ENCODE assay signal across 8 cellular contexts in genomic region chr22:46122511-46122971, GRCh38. TPM values are rescaled to one million over a fixed set of nuclear protein-coding genes. Genes with fewer than 3 reads are reported as not detected.
A peak's percentile ranks its signal among the peaks of the same experiment; 100 is the strongest.
DNase-seq lines count a peak whose midpoint lies in the region; ATAC-seq and TF ChIP-seq lines count a peak whose summit lies in the region.

No MANE protein-coding gene starts in this region.

- no peaks in the 10 kb centered on the region for H3K4me1 ChIP-seq in GM23338 (ENCODE audit: insufficient read depth)

- peak; percentile 82 to 91 for TF ChIP-seq CTCF in GM23338 (conservative IDR thresholded peaks at IDR 0.05; ENCODE audit: low read depth in 2 of 2)

- H3K4me1 Mint-ChIP-seq in GM23338: no peaks in the 10 kb centered on the region

- H3K9me3 Mint-ChIP-seq in GM23338: no peaks in the 10 kb centered on the region

- peak; percentile 82 for ATAC-seq in GM23338
- no peak for ATAC-seq in GM21576 (IDR thresholded peaks at IDR 0.05; ENCODE audit: unreplicated experiment)

- H3K79me2 ChIP-seq in GM23338 (replicated peaks; ENCODE audit: insufficient read depth): no peaks in the 10 kb centered on the region

- DNase-seq in AG08395 (ENCODE audit: low spot score) (peak; percentile 81), GM23338 (ENCODE audit: low spot score) (peak; percentile 73), SHP77 treated with DMSO at 0.1 percent for 48 hours (lab: John Stamatoyannopoulos, UW) (peak; percentile 12), germinal center (ENCODE audit: low spot score) (peak; percentile 81), posterior vena cava (ENCODE audit: low spot score) (peak; percentile 93), ureter (ENCODE audit: low spot score) (peak; percentile 81)
- DNase-seq in activated gamma-delta T cell treated with anti-CD3 and anti-CD28 coated beads, Interleukin-2, amount 50 U/mL, for 16 hours (ENCODE audit: low read depth): peak; percentile 30

- H2AFZ ChIP-seq in GM23338: peak overlapping the region; percentile 56; the same call in 1 of the 2 replicates

- peaks cover 9% of the 10 kb centered on the region for H3K27me3 Mint-ChIP-seq in GM23338 (ENCODE audit: insufficient read depth, low read depth, poor library complexity)

- H3K27ac Mint-ChIP-seq in GM23338: no peak overlapping the region

- H3K4me3 ChIP-seq in GM23338: no peak overlapping the region

- intact Hi-C loops in posterior vena cava (cut with DNase I): loop anchor here (5.0 to 10.0 kb wide), 2 partner anchors 190 to 422 kb away; no protein-coding TSS in a partner anchor

- H3K4me2 ChIP-seq in GM23338: no peak overlapping the region

- H3K27ac ChIP-seq in GM23338 (ENCODE audit: low read depth): no peak overlapping the region

- H4K20me1 ChIP-seq in GM23338 (replicated peaks; ENCODE audit: insufficient read depth): no peaks in the 10 kb centered on the region

- H3K4me3 Mint-ChIP-seq in GM23338: no peak overlapping the region

- H3F3A ChIP-seq in GM23338 (replicated peaks; ENCODE audit: low read depth): no peaks in the 10 kb centered on the region

- no peaks in the 10 kb centered on the region for H3K9me2 ChIP-seq in GM23338 (ENCODE audit: insufficient read depth)

- H3K36me3 ChIP-seq in GM23338 (ENCODE audit: insufficient read depth): no peaks in the 10 kb centered on the region

- no peaks in the 10 kb centered on the region for H3K27me3 ChIP-seq in GM23338 (ENCODE audit: insufficient read depth)

- no peaks in the 10 kb centered on the region for H3K36me3 Mint-ChIP-seq in GM23338 (ENCODE audit: low read depth)

TF ChIP-seq in GM23338, 12 proteins besides CTCF, POLR2A, EP300 and RAD21:
- TF ChIP-seq ZNF331 (CRISPR knock-in tag; IDR thresholded peaks at IDR 0.05; ENCODE audit: low read depth): no peak
- TF ChIP-seq JUNB (IDR thresholded peaks at IDR 0.05; ENCODE audit: unreplicated experiment): no peak
- TF ChIP-seq STAT1 (IDR thresholded peaks at IDR 0.05; ENCODE audit: unreplicated experiment): no peak
- TF ChIP-seq NANOG (IDR thresholded peaks at IDR 0.05; ENCODE audit: borderline replicate concordance): no peak
- TF ChIP-seq, protein P1, sequence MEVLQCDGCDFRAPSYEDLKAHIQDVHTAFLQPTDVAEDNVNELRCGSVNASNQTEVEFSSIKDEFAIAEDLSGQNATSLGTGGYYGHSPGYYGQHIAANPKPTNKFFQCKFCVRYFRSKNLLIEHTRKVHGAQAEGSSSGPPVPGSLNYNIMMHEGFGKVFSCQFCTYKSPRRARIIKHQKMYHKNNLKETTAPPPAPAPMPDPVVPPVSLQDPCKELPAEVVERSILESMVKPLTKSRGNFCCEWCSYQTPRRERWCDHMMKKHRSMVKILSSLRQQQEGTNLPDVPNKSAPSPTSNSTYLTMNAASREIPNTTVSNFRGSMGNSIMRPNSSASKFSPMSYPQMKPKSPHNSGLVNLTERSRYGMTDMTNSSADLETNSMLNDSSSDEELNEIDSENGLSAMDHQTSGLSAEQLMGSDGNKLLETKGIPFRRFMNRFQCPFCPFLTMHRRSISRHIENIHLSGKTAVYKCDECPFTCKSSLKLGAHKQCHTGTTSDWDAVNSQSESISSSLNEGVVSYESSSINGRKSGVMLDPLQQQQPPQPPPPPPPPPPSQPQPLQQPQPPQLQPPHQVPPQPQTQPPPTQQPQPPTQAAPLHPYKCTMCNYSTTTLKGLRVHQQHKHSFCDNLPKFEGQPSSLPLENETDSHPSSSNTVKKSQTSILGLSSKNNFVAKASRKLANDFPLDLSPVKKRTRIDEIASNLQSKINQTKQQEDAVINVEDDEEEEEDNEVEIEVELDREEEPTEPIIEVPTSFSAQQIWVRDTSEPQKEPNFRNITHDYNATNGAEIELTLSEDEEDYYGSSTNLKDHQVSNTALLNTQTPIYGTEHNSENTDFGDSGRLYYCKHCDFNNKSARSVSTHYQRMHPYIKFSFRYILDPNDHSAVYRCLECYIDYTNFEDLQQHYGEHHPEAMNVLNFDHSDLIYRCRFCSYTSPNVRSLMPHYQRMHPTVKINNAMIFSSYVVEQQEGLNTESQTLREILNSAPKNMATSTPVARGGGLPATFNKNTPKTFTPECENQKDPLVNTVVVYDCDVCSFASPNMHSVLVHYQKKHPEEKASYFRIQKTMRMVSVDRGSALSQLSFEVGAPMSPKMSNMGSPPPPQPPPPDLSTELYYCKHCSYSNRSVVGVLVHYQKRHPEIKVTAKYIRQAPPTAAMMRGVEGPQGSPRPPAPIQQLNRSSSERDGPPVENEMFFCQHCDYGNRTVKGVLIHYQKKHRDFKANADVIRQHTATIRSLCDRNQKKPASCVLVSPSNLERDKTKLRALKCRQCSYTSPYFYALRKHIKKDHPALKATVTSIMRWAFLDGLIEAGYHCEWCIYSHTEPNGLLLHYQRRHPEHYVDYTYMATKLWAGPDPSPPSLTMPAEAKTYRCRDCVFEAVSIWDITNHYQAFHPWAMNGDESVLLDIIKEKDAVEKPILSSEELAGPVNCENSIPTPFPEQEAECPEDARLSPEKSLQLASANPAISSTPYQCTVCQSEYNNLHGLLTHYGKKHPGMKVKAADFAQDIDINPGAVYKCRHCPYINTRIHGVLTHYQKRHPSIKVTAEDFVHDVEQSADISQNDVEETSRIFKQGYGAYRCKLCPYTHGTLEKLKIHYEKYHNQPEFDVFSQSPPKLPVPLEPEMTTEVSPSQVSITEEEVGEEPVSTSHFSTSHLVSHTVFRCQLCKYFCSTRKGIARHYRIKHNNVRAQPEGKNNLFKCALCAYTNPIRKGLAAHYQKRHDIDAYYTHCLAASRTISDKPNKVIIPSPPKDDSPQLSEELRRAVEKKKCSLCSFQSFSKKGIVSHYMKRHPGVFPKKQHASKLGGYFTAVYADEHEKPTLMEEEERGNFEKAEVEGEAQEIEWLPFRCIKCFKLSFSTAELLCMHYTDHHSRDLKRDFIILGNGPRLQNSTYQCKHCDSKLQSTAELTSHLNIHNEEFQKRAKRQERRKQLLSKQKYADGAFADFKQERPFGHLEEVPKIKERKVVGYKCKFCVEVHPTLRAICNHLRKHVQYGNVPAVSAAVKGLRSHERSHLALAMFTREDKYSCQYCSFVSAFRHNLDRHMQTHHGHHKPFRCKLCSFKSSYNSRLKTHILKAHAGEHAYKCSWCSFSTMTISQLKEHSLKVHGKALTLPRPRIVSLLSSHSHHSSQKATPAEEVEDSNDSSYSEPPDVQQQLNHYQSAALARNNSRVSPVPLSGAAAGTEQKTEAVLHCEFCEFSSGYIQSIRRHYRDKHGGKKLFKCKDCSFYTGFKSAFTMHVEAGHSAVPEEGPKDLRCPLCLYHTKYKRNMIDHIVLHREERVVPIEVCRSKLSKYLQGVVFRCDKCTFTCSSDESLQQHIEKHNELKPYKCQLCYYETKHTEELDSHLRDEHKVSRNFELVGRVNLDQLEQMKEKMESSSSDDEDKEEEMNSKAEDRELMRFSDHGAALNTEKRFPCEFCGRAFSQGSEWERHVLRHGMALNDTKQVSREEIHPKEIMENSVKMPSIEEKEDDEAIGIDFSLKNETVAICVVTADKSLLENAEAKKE (CRISPR knock-in tag; IDR thresholded peaks at IDR 0.05): no peak
- TF ChIP-seq ETS1 (IDR thresholded peaks at IDR 0.05): no peak
- TF ChIP-seq EZH2phosphoT487 (IDR thresholded peaks at IDR 0.05; ENCODE audit: unreplicated experiment): no peak
- TF ChIP-seq REST (IDR thresholded peaks at IDR 0.05; ENCODE audit: unreplicated experiment): no peak
- TF ChIP-seq EZH2 (IDR thresholded peaks at IDR 0.05; ENCODE audit: low read depth, unreplicated experiment): no peak
- TF ChIP-seq ZNF114 (CRISPR knock-in tag; IDR thresholded peaks at IDR 0.05): no peak
- TF ChIP-seq CREB1 (CRISPR knock-in tag; IDR thresholded peaks at IDR 0.05; ENCODE audit: low read depth): no peak
- TF ChIP-seq POLR2AphosphoS5 (IDR thresholded peaks at IDR 0.05; ENCODE audit: low read depth): no peak
TF ChIP-seq in GM23338: peak in this region for 0.

RNA-seq across cellular contexts. Expression of gene PPARA, which starts 27.8 kb away (rescaled TPM):
- total RNA-seq in GM23338 (2014; rRNA removed; shearing (Covaris generic)): 6.0 and 12.6 TPM in 2 replicates
- 4.7 and 5.1 TPM in 2 replicates for polyA plus RNA-seq in GM23338 (2016; fragmentation: Nextera tagmentation; extraction: Ambion mirVana)
- total RNA-seq in posterior vena cava: 10 to 100 TPM; 22.8 to 27.7 TPM
- total RNA-seq in ureter: 29.1 TPM

Comparison
In these comparisons a context has a peak if more than half of its experiments do, and no peak if none do; other contexts are left out.
1. DNase-seq: peak in every context shown above with its lines; median percentile 93 in posterior vena cava; 81 in AG08395; 81 in germinal center; 81 in ureter; 73 in GM23338; 30 in activated gamma-delta T cell treated with anti-CD3 and anti-CD28 coated beads, Interleukin-2, amount 50 U/mL, for 16 hours; 12 in SHP77 treated with DMSO at 0.1 percent for 48 hours.